In the genomic region with DNA sequence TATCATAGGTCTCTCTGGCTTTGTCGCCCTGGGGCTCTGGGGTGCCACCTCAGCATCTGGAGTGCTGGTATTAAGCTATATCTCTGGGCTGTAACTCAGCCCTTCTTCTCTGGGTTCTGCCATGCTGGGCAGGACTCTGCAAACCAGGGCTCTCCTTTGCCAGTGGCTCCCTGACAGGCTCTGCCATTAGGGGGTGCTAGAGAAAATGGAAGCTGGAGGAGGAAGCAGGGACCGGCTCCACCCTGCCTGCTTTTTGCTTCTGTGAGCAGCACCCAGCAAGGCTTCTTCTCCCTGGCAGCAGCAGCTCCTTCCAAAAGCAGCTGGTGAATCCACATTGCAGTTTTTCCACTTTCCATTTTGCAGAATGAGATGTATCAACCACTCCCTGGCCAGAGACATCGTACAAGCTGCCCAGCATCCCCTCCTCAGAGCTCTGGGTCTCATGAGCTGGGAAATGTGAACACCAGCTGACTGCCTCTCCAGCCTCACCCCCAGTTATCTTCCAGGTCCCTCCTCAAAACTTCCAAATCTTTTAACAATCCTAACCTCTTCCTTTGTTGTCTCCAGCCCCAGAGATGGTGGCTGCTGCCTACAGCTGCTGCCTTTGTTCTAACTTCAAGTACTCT, we compare ENCODE assay signal across 8 cellular contexts.
A peak's percentile ranks its signal among the peaks of the same experiment; 100 is the strongest.
DNase-seq lines count a peak whose midpoint lies in the region; ATAC-seq and TF ChIP-seq lines count a peak whose summit lies in the region.

No MANE protein-coding gene starts in this region.

- no peaks in the 10 kb centered on the region for H3K9me3 Mint-ChIP-seq in HFFc6
- H3K9me3 Mint-ChIP-seq in activated naive CD4-positive, alpha-beta T cell treated with anti-CD3 and anti-CD28 coated beads for 36 hours = no peaks in the 10 kb centered on the region

- H3K4me3 ChIP-seq in retinal pigment epithelial cell (ENCODE audit: low read length) = no peak overlapping the region

- CTCF ChIA-PET in activated naive CD4-positive, alpha-beta T cell treated with anti-CD3 and anti-CD28 coated beads for 36 hours (lab: Charles Lee) = interaction anchor here (0.7 to 2.6 kb wide), 18 partner anchors 9 to 364 kb away, joined by 3 to 10 read pairs (median 4); no protein-coding TSS in a partner anchor

- no peaks in the 10 kb centered on the region for H3K27me3 Mint-ChIP-seq in HFFc6 (ENCODE audit: insufficient read depth)
- peaks cover 46% of the 10 kb centered on the region for H3K27me3 Mint-ChIP-seq in activated naive CD4-positive, alpha-beta T cell treated with anti-CD3 and anti-CD28 coated beads for 36 hours (ENCODE audit: low read depth)

- H3K4me3 Mint-ChIP-seq in HFFc6 = no peak overlapping the region
- no peak overlapping the region for H3K4me3 Mint-ChIP-seq in activated naive CD4-positive, alpha-beta T cell treated with anti-CD3 and anti-CD28 coated beads for 36 hours

- peak; percentile 84 for TF ChIP-seq CTCF in HFFc6 (IDR thresholded peaks at IDR 0.05)
- peak; percentile 93 for TF ChIP-seq CTCF in retinal pigment epithelial cell (conservative IDR thresholded peaks at IDR 0.05; ENCODE audit: low read depth, low read length)

- H3K4me1 Mint-ChIP-seq in HFFc6 (ENCODE audit: low read depth) = peaks cover 69% of the 10 kb centered on the region
- H3K4me1 Mint-ChIP-seq in activated naive CD4-positive, alpha-beta T cell treated with anti-CD3 and anti-CD28 coated beads for 36 hours (ENCODE audit: low read depth) = peaks cover 2% of the 10 kb centered on the region

- ATAC-seq in Right ventricle myocardium superior (ENCODE audit: poor library complexity) (peak; percentile 89), HG03442 (IDR thresholded peaks at IDR 0.05; ENCODE audit: unreplicated experiment) (no peak), HG02973 (IDR thresholded peaks at IDR 0.05; ENCODE audit: unreplicated experiment) (no peak)

- DNase-seq in Daoy (ENCODE audit: low read depth) (peak; percentile 67), HFFc6 (peak; percentile 63), NOMO-1 treated with dmso at 0.1 percent for 144 hours (lab: John Stamatoyannopoulos, UW; ENCODE audit: unreplicated experiment) (peak; percentile 37), Right ventricle myocardium superior (peak; percentile 54), retinal pigment epithelial cell (ENCODE audit: low read depth) (no peak)
- DNase-seq in activated naive CD4-positive, alpha-beta T cell treated with anti-CD3 and anti-CD28 coated beads for 36 hours = peak; percentile 71

- intact Hi-C loops in activated naive CD4-positive, alpha-beta T cell treated with anti-CD3 and anti-CD28 coated beads for 36 hours (cut with micrococcal nuclease) = loop anchor here (1.0 to 10.0 kb wide), 3 partner anchors 259 to 343 kb away; no protein-coding TSS in a partner anchor
- intact Hi-C loops in Right ventricle myocardium superior (cut with DNase I) = loop anchor here (5.0 kb wide), 1 partner anchor 342 kb away; no protein-coding TSS in a partner anchor

- H3K36me3 Mint-ChIP-seq in HFFc6 (ENCODE audit: low read depth) = no peaks in the 10 kb centered on the region
- no peaks in the 10 kb centered on the region for H3K36me3 Mint-ChIP-seq in activated naive CD4-positive, alpha-beta T cell treated with anti-CD3 and anti-CD28 coated beads for 36 hours (ENCODE audit: low read depth)

- H3K27ac Mint-ChIP-seq in HFFc6 = no peak overlapping the region
- no peak overlapping the region for H3K27ac Mint-ChIP-seq in activated naive CD4-positive, alpha-beta T cell treated with anti-CD3 and anti-CD28 coated beads for 36 hours
